In the genomic region with DNA sequence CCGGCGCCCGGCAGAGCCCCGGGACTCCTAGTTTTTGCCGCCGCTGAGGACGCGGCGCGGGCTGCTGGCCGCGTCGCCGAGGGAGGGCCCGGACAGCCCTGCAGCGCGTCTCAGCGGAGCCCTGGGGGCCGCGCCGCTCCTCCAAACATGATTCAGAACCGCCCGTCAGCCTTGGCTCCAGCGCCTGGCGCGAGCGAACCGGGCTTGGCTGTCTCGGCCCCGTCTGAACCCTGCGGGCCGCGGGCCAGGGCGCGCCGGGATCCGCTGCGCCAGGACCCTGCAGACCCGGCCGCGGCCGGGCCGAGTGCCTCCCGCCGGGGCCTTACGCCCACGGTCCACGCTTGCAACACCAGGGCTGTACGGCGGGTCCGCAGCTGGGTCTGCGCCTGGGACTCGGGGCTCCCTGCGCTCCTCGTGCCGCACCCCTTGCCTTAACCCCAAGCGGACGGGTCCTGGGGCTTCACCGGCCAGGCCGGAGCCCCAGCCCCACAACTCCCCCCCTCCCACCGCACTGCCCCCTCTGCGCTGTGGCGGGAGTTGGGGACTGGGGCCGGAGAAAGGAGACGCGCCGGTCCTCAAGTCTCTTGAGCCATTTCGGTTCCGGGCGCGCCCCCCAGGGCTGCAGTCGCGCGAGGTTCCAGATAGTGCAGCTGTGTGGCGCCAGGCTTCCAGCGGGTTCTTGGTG, we compare ENCODE assay signal across 8 cellular contexts. TPM values are rescaled to one million over a fixed set of nuclear protein-coding genes. Genes with fewer than 3 reads are reported as not detected.
DNase-seq lines count a peak whose midpoint lies in the region; ATAC-seq and TF ChIP-seq lines count a peak whose summit lies in the region.

No MANE protein-coding gene starts in this region.

- H2AK5ac ChIP-seq in trophoblast cell (ENCODE audit: low read length) = no peak overlapping the region

- TF ChIP-seq POLR2A in adrenal gland (IDR thresholded peaks at IDR 0.05) = no peak

- H3K79me2 ChIP-seq in GM23248 (ENCODE audit: insufficient read depth) = no peaks in the 10 kb centered on the region
- peaks cover 2% of the 10 kb centered on the region for H3K79me2 ChIP-seq in trophoblast cell (ENCODE audit: control insufficient read depth, insufficient read depth, low read length, poor library complexity)

- intact Hi-C loops in adrenal gland (cut with DNase I) = no loop called here
- intact Hi-C loops in left ventricle myocardium superior (cut with micrococcal nuclease) = no loop called here

- H3K9me2 ChIP-seq in GM23248 (ENCODE audit: insufficient read depth) = no peaks in the 10 kb centered on the region

- H3K4me1 ChIP-seq in GM23248 (ENCODE audit: insufficient read depth) = peaks cover 15% of the 10 kb centered on the region
- peaks cover 14 to 38% of the 10 kb centered on the region in 2 donors for H3K4me1 ChIP-seq in adrenal gland (replicated peaks in 1 of 2)
- H3K4me1 ChIP-seq in trophoblast cell (ENCODE audit: control insufficient read depth in 1 of 2, insufficient read depth in 2 of 2, low read length in 2 of 2) = peaks cover 17% of the 10 kb centered on the region in 2 experiments

- H4K20me1 ChIP-seq in GM23248 (ENCODE audit: insufficient read depth) = no peaks in the 10 kb centered on the region

- no peak overlapping the region for H2BK12ac ChIP-seq in trophoblast cell (ENCODE audit: low read length)

- peaks cover 13% of the 10 kb centered on the region for H3F3A ChIP-seq in GM23248 (ENCODE audit: insufficient read depth)

- no peak for TF ChIP-seq CTCF in adrenal gland (IDR thresholded peaks at IDR 0.05)

- no peak overlapping the region for H3K4ac ChIP-seq in trophoblast cell (ENCODE audit: low read depth, low read length)

- H2BK120ac ChIP-seq in trophoblast cell (ENCODE audit: insufficient read depth, low read length, poor library complexity) = no peak overlapping the region

- H2AFZ ChIP-seq in GM23248 (peak overlapping the region; percentile 80), trophoblast cell (ENCODE audit: insufficient read depth, low read length, poor library complexity) (peak overlapping the region; percentile 53)

- H3K18ac ChIP-seq in trophoblast cell (ENCODE audit: low read length) = no peak overlapping the region

- H3K79me1 ChIP-seq in trophoblast cell (ENCODE audit: low read length) = peaks cover 5% of the 10 kb centered on the region

- no peak overlapping the region for H3K14ac ChIP-seq in trophoblast cell (ENCODE audit: low read length)

- 41 to 57% methylated on average over 52 to 70 of the region's 76 CpGs for WGBS in GM23248 (ENCODE audit: low coverage in 1 of 2, low lambda C conversion rate in 2 of 2, missing lambda C conversion rate in 2 of 2), 2 experiments
- whole genome bisulfite sequencing in adrenal gland, 4 donors = 10 to 44% (median 22%) methylated on average over 5 to 76 of the region's 76 CpGs
- WGBS in trophoblast cell (ENCODE audit: extremely low coverage, insufficient coverage, insufficient read length) = no CpG with 5 or more reads among the region's 76 CpGs

- H3K4me2 ChIP-seq in GM23248 (ENCODE audit: unreplicated experiment) = peak overlapping the region; percentile 70
- H3K4me2 ChIP-seq in trophoblast cell (ENCODE audit: low read length) = peak overlapping the region; percentile 92

- no peaks in the 10 kb centered on the region; the same call in 1 of the 2 replicates for H3K27me3 ChIP-seq in GM23248 (replicated peaks; ENCODE audit: insufficient read depth)
- no peaks in the 10 kb centered on the region for H3K27me3 ChIP-seq in adrenal gland
- H3K27me3 ChIP-seq in trophoblast cell (ENCODE audit: insufficient read depth, low read length) = peaks cover 25% of the 10 kb centered on the region

- H3K4me3 ChIP-seq in GM23248 (peak overlapping the region; percentile 68), adrenal gland (peak overlapping the region in 2 of 4 donors; percentile 40 to 56), trophoblast cell (ENCODE audit: low read depth, low read length) (peak overlapping the region; percentile 62)

- peak; percentile 80 for DNase-seq in GM23248
- peak; percentile 82 to 92 (median 85) for DNase-seq in adrenal gland
- peak; percentile 94 for DNase-seq in left ventricle myocardium superior
- DNase-seq in trophoblast cell = peak in 1 of 2 donors; percentile 40
- DNase-seq in COR-L47 (lab: John Stamatoyannopoulos, UW) = no peak
- DNase-seq in NCI-H1092 (lab: John Stamatoyannopoulos, UW) = no peak

- H4K8ac ChIP-seq in trophoblast cell (ENCODE audit: low read depth, low read length) = no peak overlapping the region

- no peak overlapping the region for H3K23ac ChIP-seq in trophoblast cell (ENCODE audit: low read length)

- ATAC-seq in left ventricle myocardium superior (peak; percentile 74), HG03097 (IDR thresholded peaks at IDR 0.05; ENCODE audit: low FRiP score, unreplicated experiment) (no peak), HG03520 (IDR thresholded peaks at IDR 0.05; ENCODE audit: unreplicated experiment) (no peak)

- no peak overlapping the region for H4K91ac ChIP-seq in trophoblast cell (ENCODE audit: low read depth, low read length)

- H4K12ac ChIP-seq in trophoblast cell (ENCODE audit: low read depth, low read length) = no peak overlapping the region

- H3K27ac ChIP-seq in GM23248 (no peak overlapping the region), adrenal gland (peak overlapping the region in 4 of 5 donors; percentile 31 to 81 (median 71)), trophoblast cell (ENCODE audit: low read depth, low read length) (no peak overlapping the region)

- H3K36me3 ChIP-seq in GM23248 (ENCODE audit: low read depth) (no peaks in the 10 kb centered on the region), adrenal gland (replicated peaks in 1 of 2) (no peaks in the 10 kb centered on the region), trophoblast cell (ENCODE audit: control insufficient read depth in 1 of 2, insufficient read depth in 2 of 2, low read length in 2 of 2) (no peaks in the 10 kb centered on the region)

- no peak overlapping the region for H2BK5ac ChIP-seq in trophoblast cell (ENCODE audit: low read depth, low read length, poor library complexity)

- H3K9me3 ChIP-seq in GM23248 (ENCODE audit: low read depth) = no peaks in the 10 kb centered on the region
- no peaks in the 10 kb centered on the region for H3K9me3 ChIP-seq in adrenal gland (replicated peaks in 1 of 3)
- H3K9me3 ChIP-seq in trophoblast cell (ENCODE audit: insufficient read depth, low read depth, low read length) = no peaks in the 10 kb centered on the region

- H3K9ac ChIP-seq in GM23248 (peak overlapping the region; percentile 59), trophoblast cell (ENCODE audit: low read length) (no peak overlapping the region)

- in situ Hi-C loops in GM23248 (cut with MboI) = no loop called here

RNA-seq across cellular contexts. Expression of gene CD34, which starts 48.4 kb away (rescaled TPM):
- not detected in 2 replicates for total RNA-seq in GM23248 (2014; rRNA removed; shearing (Covaris generic))
- polyA plus RNA-seq in GM23248 (2016; fragmentation: Nextera tagmentation; extraction: Ambion mirVana) (0.24 and 0.34 TPM in 2 replicates), adrenal gland (10 to 100 TPM; 13.9 to 43.7 (median 26.3) TPM)
- total RNA-seq in adrenal gland (10 to 100 TPM; 18.8 to 48.6 (median 30.7) TPM), left ventricle myocardium superior (72.1 TPM)
- 0.03 TPM in 2 replicates for polyA plus RNA-seq in trophoblast cell (2013)

Comparison
In these comparisons a context has a peak if more than half of its experiments do, and no peak if none do; other contexts are left out.
1. DNase-seq: peak in GM23248 (single experiment), adrenal gland (7 of 7) and left ventricle myocardium superior (single experiment); none in COR-L47 (single experiment) and NCI-H1092 (single experiment).
2. H3K27ac ChIP-seq: peak in adrenal gland (4 of 5); none in GM23248 (single experiment) and trophoblast cell (single experiment).
3. RNA of gene CD34, which starts 48.4 kb away (total RNA-seq): 72.1 TPM in left ventricle myocardium superior (single experiment) and 18.8 to 48.6 TPM in adrenal gland; not detected in GM23248; every median in the first group is over 10 times any median in the second.